Comparison of ENCODE assay signal across 1 cellular context in the genomic region with DNA sequence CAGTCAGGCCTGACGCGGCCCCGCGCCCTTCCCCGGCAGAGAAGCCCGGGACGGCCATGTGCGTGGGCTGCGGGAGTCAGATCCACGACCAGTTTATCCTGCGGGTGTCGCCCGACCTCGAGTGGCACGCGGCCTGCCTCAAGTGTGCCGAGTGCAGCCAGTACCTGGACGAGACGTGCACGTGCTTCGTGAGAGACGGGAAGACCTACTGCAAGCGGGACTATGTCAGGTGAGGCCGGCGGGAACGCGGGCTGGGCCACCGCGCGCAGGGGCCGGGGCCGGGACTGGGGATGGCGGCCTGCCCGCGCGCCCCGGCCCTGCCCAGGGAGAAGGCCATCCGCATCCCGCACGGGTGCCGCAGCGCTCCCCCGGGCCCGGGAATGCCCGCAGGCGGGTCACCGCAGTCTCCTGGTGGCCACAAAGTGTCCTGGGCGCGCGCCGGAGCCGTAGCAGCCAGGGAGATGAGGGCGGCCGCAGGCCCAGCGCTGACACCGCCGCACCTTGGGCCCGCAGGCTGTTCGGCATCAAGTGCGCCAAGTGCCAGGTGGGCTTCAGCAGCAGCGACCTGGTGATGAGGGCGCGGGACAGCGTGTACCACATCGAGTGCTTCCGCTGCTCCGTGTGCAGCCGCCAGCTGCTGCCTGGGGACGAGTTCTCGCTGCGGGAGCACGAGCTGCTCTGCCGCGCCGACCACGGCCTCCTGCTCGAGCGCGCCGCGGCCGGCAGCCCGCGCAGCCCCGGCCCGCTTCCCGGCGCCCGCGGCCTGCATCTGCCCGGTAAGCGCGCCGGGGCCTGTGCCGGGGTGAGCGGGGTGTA.
TF ChIP-seq lines count a peak whose summit lies in the region.

No MANE protein-coding gene starts in this region.

TF ChIP-seq in HEK293, 187 proteins besides CTCF, POLR2A, EP300 and RAD21 (continued from another document):
- TF ChIP-seq, protein P1, sequence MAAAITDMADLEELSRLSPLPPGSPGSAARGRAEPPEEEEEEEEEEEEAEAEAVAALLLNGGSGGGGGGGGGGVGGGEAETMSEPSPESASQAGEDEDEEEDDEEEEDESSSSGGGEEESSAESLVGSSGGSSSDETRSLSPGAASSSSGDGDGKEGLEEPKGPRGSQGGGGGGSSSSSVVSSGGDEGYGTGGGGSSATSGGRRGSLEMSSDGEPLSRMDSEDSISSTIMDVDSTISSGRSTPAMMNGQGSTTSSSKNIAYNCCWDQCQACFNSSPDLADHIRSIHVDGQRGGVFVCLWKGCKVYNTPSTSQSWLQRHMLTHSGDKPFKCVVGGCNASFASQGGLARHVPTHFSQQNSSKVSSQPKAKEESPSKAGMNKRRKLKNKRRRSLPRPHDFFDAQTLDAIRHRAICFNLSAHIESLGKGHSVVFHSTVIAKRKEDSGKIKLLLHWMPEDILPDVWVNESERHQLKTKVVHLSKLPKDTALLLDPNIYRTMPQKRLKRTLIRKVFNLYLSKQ (tag by site-specific recombination; IDR thresholded peaks at IDR 0.05; ENCODE audit: borderline replicate concordance) = no peak
- TF ChIP-seq, protein P2, sequence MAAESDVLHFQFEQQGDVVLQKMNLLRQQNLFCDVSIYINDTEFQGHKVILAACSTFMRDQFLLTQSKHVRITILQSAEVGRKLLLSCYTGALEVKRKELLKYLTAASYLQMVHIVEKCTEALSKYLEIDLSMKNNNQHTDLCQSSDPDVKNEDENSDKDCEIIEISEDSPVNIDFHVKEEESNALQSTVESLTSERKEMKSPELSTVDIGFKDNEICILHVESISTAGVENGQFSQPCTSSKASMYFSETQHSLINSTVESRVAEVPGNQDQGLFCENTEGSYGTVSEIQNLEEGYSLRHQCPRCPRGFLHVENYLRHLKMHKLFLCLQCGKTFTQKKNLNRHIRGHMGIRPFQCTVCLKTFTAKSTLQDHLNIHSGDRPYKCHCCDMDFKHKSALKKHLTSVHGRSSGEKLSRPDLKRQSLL (tag by site-specific recombination; IDR thresholded peaks at IDR 0.05) = no peak
- TF ChIP-seq ZFP37 (tag by site-specific recombination; IDR thresholded peaks at IDR 0.05) = 0 out of 2 replicates have a peak, but pooled peaks have one; percentile 30
- TF ChIP-seq ZSCAN16 (tag by site-specific recombination; IDR thresholded peaks at IDR 0.05) = no peak
- TF ChIP-seq ZNF785 (tag by site-specific recombination; IDR thresholded peaks at IDR 0.05) = 0 out of 2 replicates have a peak, but pooled peaks have one; percentile 2
- no peak for TF ChIP-seq ZNF146 (tag by site-specific recombination; IDR thresholded peaks at IDR 0.05)
- no peak for TF ChIP-seq GLI4 (tag by site-specific recombination; IDR thresholded peaks at IDR 0.05)
- TF ChIP-seq, protein P3, sequence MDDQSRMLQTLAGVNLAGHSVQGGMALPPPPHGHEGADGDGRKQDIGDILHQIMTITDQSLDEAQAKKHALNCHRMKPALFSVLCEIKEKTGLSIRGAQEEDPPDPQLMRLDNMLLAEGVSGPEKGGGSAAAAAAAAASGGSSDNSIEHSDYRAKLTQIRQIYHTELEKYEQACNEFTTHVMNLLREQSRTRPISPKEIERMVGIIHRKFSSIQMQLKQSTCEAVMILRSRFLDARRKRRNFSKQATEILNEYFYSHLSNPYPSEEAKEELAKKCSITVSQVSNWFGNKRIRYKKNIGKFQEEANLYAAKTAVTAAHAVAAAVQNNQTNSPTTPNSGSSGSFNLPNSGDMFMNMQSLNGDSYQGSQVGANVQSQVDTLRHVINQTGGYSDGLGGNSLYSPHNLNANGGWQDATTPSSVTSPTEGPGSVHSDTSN (CRISPR knock-in tag; IDR thresholded peaks at IDR 0.05) = peak; percentile 64
- no peak for TF ChIP-seq YY1 (tag by site-specific recombination; IDR thresholded peaks at IDR 0.05)
- TF ChIP-seq HOXD13 (CRISPR knock-in tag; IDR thresholded peaks at IDR 0.05; ENCODE audit: borderline replicate concordance) = peak; percentile 22; the same call in 1 of the 2 replicates
